ENCODE assay signal across 30 cellular contexts in the genomic region with DNA sequence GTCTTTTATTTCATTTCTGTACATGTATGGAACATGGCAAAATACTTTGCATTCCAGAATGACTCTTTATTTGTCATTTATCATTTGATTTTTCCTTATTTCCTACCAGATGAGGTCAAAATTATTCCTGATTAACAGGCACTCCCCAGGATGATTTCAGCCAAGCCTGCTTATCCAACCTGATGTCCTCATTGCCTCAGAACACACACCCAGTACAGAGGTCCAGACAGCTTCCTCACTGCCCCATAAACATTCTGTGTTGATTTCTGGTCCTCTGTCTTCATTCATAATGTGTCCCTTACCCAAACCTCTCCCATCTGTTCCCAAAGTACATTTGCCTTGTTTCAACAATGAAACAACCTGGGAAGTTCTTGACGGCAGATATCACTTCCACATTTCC.
"Had no signal": no experiment of that assay in that cellular context is flagged by ENCODE, and none has a peak within 500 bp of the region (broad histone marks: within the 10 kb centered on the region; RNA-seq: fewer than 3 reads in every experiment).

No MANE protein-coding gene starts in this region.

- H3K4me1 ChIP-seq: neural progenitor cell, parathyroid adenoma, psoas muscle, spleen, thyroid gland, tibial nerve, upper lobe of left lung, vagina had no signal

- H3K4me3 Mint-ChIP-seq: naive thymus-derived CD8-positive, alpha-beta T cell; nephron; neural progenitor cell; stimulated activated memory B cell treated with anti-CD40 and anti-IgM and Interleukin-4, amounts not matched to agents 10 μg/mL and 1 μg/mL and 100 μg/mL, for 72 hours; stimulated activated naive CD8-positive, alpha-beta T cell treated with anti-CD3 and anti-CD28 coated beads, Interleukin-15, amount 100 ng/mL, for 72 hours had no signal

- H3K4me2 ChIP-seq: neural progenitor cell, smooth muscle cell had no signal

- H3K27me3 ChIP-seq: neural progenitor cell, ovary, spleen, thyroid gland, tibial nerve, upper lobe of left lung, vagina had no signal

- H3K9ac ChIP-seq: neural progenitor cell, parathyroid adenoma had no signal

- H3K36me3 ChIP-seq: neural progenitor cell, ovary, spleen, thoracic aorta, thyroid gland, tibial nerve, upper lobe of left lung, vagina had no signal

- H3K4me1 Mint-ChIP-seq: naive thymus-derived CD8-positive, alpha-beta T cell; nephron; neural progenitor cell; stimulated activated naive CD8-positive, alpha-beta T cell treated with anti-CD3 and anti-CD28 coated beads, Interleukin-15, amount 100 ng/mL, for 72 hours had no signal

- DNase-seq: naive thymus-derived CD8-positive, alpha-beta T cell; occipital lobe; ovary; posterior cingulate gyrus; psoas muscle; right cardiac atrium; spleen; stimulated activated CD4-positive, alpha-beta T cell treated with anti-CD3 and anti-CD28 coated beads, Interleukin-12 subunit alpha, Interleukin-12 subunit beta, amount 100 ng/mL, for 4 hours; stimulated activated CD4-positive, alpha-beta T cell treated with anti-CD3 and anti-CD28 coated beads, Interleukin-1b, Interleukin-23, amount 100 ng/mL, for 48 hours; stimulated activated CD4-positive, alpha-beta T cell treated with anti-CD3 and anti-CD28 coated beads, Interleukin-4, amount 100 ng/mL, for 1 hour; stimulated activated CD4-positive, alpha-beta T cell treated with anti-CD3 and anti-CD28 coated beads, Interleukin-4, amount 100 ng/mL, for 4 hours; stimulated activated CD8-positive, alpha-beta memory T cell treated with anti-CD3 and anti-CD28 coated beads, Interleukin-4, amount 100 ng/mL, for 48 hours; stimulated activated naive CD4-positive, alpha-beta T cell; stimulated activated naive CD8-positive, alpha-beta T cell treated with anti-CD3 and anti-CD28 coated beads, Interleukin-15, amount 100 ng/mL, for 72 hours; stimulated activated naive CD8-positive, alpha-beta T cell treated with anti-CD3 and anti-CD28 coated beads, Interleukin-15, Interleukin-2, amounts not matched to agents 100 U/mL and 50 U/mL, for 24 hours; thyroid gland; trophoblast cell; upper lobe of left lung had no signal

- H3K27me3 Mint-ChIP-seq: progenitor cell of endocrine pancreas; stimulated activated memory B cell treated with anti-CD40 and anti-IgM and Interleukin-4, amounts not matched to agents 10 μg/mL and 1 μg/mL and 100 μg/mL, for 72 hours; stimulated activated naive CD8-positive, alpha-beta T cell treated with anti-CD3 and anti-CD28 coated beads, Interleukin-15, amount 100 ng/mL, for 72 hours had no signal

- H3K27ac Mint-ChIP-seq: naive thymus-derived CD8-positive, alpha-beta T cell; nephron; neural progenitor cell; progenitor cell of endocrine pancreas; stimulated activated memory B cell treated with anti-CD40 and anti-IgM and Interleukin-4, amounts not matched to agents 10 μg/mL and 1 μg/mL and 100 μg/mL, for 72 hours had no signal

- H2AFZ ChIP-seq: neural progenitor cell, parathyroid adenoma had no signal

- FAIRE-seq: urothelium cell line had no signal

- H3K4me3 ChIP-seq: neural progenitor cell, ovary, psoas muscle, skin epidermis, smooth muscle cell, spleen, thoracic aorta, thyroid gland, tibial nerve, upper lobe of left lung, vagina had no signal

- H3K9me3 ChIP-seq: ovary, thyroid gland, vagina had no signal

- H3K27ac ChIP-seq: neural progenitor cell, ovary, parathyroid adenoma, psoas muscle, skin epidermis, spleen, thoracic aorta, thyroid gland, tibial nerve, upper lobe of left lung, vagina had no signal

- H3K79me2 ChIP-seq: parathyroid adenoma had no signal

- H3K36me3 Mint-ChIP-seq: neural progenitor cell; stimulated activated memory B cell treated with anti-CD40 and anti-IgM and Interleukin-4, amounts not matched to agents 10 μg/mL and 1 μg/mL and 100 μg/mL, for 72 hours had no signal

- ATAC-seq: naive thymus-derived CD8-positive, alpha-beta T cell; psoas muscle; right cardiac atrium; sciatic nerve; stimulated activated memory B cell treated with anti-CD40 and anti-IgM and Interleukin-4, amounts not matched to agents 10 μg/mL and 1 μg/mL and 100 μg/mL, for 72 hours; stimulated activated naive CD8-positive, alpha-beta T cell treated with anti-CD3 and anti-CD28 coated beads, Interleukin-15, amount 100 ng/mL, for 72 hours; stimulated activated naive CD8-positive, alpha-beta T cell treated with anti-CD3 and anti-CD28 coated beads, Interleukin-15, Interleukin-2, amounts not matched to agents 100 U/mL and 50 U/mL, for 24 hours had no signal
